ENCODE assay signal across 1 cellular context in the genomic region with DNA sequence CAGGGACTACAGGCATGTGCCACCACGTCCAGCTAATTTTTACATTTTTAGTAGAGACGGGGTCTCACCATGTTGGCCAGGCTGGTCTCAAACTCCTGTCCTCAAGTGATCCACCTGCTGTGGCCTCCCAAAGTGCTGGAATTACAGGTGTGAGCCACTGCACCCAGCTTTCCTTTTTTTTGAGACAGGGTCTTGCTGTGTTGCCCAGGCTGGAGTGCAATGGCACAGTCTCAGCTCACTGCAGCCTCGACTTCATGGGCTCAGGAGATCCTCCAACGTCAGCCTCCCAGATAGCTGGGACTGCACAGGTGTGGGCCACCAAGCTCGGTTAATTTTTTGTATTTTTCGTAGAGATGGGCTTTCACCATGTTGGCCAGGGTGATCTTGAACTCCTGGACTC. TPM values are rescaled to one million over a fixed set of nuclear protein-coding genes. Genes with fewer than 3 reads are reported as not detected.
"Had no signal": no experiment of that assay in that cellular context is flagged by ENCODE, and none has a peak within 500 bp of the region (broad histone marks: within the 10 kb centered on the region; RNA-seq: fewer than 3 reads in every experiment).

No MANE protein-coding gene starts in this region.

RNA-seq across cellular contexts. Expression of a gene that starts 54.1 kb away (rescaled TPM):
- total RNA-seq: GM23248 had no signal
